15 cellular contexts compared by ENCODE assay signal in the genomic region with DNA sequence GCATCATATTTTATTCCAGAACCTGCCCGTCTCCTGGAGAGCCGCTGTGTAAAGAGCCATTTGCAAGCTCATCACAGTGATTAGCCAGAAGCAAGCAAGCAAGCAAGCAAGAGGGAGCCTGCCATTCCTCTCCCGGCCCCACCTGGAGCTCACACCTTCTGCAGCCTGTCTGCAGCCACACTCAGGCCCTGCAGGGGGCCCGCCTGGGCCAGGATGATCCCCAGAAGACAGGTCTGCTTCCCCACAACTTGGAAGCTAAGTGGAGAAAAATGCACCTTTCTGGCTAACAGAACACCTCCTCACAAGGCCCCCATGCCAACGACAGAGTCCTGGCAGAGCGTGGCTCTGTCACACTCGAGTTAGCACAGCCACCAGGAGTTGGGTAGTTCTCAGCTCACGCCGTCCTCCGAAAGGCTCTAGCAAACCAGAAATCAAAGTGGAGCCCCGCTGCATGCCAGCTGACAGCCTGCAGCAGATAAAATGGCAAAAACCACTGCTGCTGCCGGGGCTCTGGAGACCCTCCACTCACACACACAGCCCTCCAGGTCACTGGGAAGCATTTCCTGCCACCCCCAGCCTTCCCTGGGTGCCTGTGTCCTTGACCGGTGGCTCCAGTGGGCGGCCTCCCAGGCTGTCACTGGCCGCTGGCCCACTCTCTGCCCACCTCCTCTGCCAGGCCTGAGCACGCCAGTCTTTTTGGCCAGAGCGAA. TPM values are rescaled to one million over a fixed set of nuclear protein-coding genes. Genes with fewer than 3 reads are reported as not detected.
DNase-seq lines count a peak whose midpoint lies in the region; ATAC-seq and TF ChIP-seq lines count a peak whose summit lies in the region.
"Had no signal": no experiment of that assay in that cellular context is flagged by ENCODE, and none has a peak within 500 bp of the region (broad histone marks: within the 10 kb centered on the region; RNA-seq: fewer than 3 reads in every experiment).

No MANE protein-coding gene starts in this region.

- H3K27ac ChIP-seq in RWPE2 (ENCODE audit: poor library complexity, severe bottlenecking) = no peak overlapping the region
- H3K27ac ChIP-seq: skin epidermis had no signal

- H3K4me3 ChIP-seq in BE2C (ENCODE audit: low read depth, low read length) = no peak overlapping the region
- H3K4me3 ChIP-seq in RWPE2 (ENCODE audit: severe bottlenecking) = no peak overlapping the region
- H3K4me3 ChIP-seq: MG63, skin epidermis had no signal

- H3K27me3 Mint-ChIP-seq in HFFc6 (ENCODE audit: insufficient read depth) = peaks cover 8% of the 10 kb centered on the region
- no peaks in the 10 kb centered on the region for H3K27me3 Mint-ChIP-seq in T-helper 17 cell
- H3K27me3 Mint-ChIP-seq in activated T-helper 2 cell treated with anti-CD3 and anti-CD28 coated beads, Interferon-gamma antibody, Interleukin-2, Interleukin-4, amounts not matched to agents 10 μg/mL and 5 μg/mL and 100 μg/mL, durations not matched to agents 14 hours and 24 hours and 36 hours (ENCODE audit: low read depth) = no peaks in the 10 kb centered on the region
- H3K27me3 Mint-ChIP-seq: activated CD4-positive, alpha-beta T cell treated with anti-CD3 and anti-CD28 coated beads for 36 hours; brain had no signal

- DNase-seq in BE2C (no peak), HFFc6 (no peak), RWPE2 (ENCODE audit: low spot score) (no peak), kidney tubule cell (ENCODE audit: low spot score) (peak; percentile 26), mucosa of gallbladder (ENCODE audit: low spot score) (no peak), T-helper 17 cell (no peak)
- no peak for DNase-seq in activated T-helper 2 cell treated with anti-CD3 and anti-CD28 coated beads, Interferon-gamma antibody, Interleukin-2, Interleukin-4, amounts not matched to agents 10 μg/mL and 5 μg/mL and 100 μg/mL, durations not matched to agents 14 hours and 24 hours and 36 hours (ENCODE audit: low spot score)
- DNase-seq: ACHN; activated CD4-positive, alpha-beta T cell treated with anti-CD3 and anti-CD28 coated beads for 36 hours; MG63; naive B cell had no signal

- H3K9me3 Mint-ChIP-seq in HFFc6 = no peaks in the 10 kb centered on the region
- no peaks in the 10 kb centered on the region for H3K9me3 Mint-ChIP-seq in activated T-helper 2 cell treated with anti-CD3 and anti-CD28 coated beads, Interferon-gamma antibody, Interleukin-2, Interleukin-4, amounts not matched to agents 10 μg/mL and 5 μg/mL and 100 μg/mL, durations not matched to agents 14 hours and 24 hours and 36 hours
- H3K9me3 Mint-ChIP-seq: activated T-helper 1 cell treated with anti-CD3 and anti-CD28 coated beads, Interleukin-12 subunit alpha, Interleukin-12 subunit beta, Interleukin-2, Interleukin-4 antibody, amounts not matched to agents 30 ng/mL and 10 ng/mL and 1 ng/mL, durations not matched to agents 14 hours and 24 hours and 36 hours had no signal

- H3K4me1 ChIP-seq in BE2C (no peaks in the 10 kb centered on the region), RWPE2 (ENCODE audit: insufficient read depth, poor library complexity, severe bottlenecking) (no peaks in the 10 kb centered on the region)

- H3K4me3 Mint-ChIP-seq in HFFc6 (no peak overlapping the region), T-helper 17 cell (no peak overlapping the region)
- H3K4me3 Mint-ChIP-seq in activated T-helper 2 cell treated with anti-CD3 and anti-CD28 coated beads, Interferon-gamma antibody, Interleukin-2, Interleukin-4, amounts not matched to agents 10 μg/mL and 5 μg/mL and 100 μg/mL, durations not matched to agents 14 hours and 24 hours and 36 hours (ENCODE audit: low read depth) = no peak overlapping the region
- H3K4me3 Mint-ChIP-seq: activated CD4-positive, alpha-beta T cell treated with anti-CD3 and anti-CD28 coated beads for 36 hours; activated T-helper 1 cell treated with anti-CD3 and anti-CD28 coated beads, Interleukin-12 subunit alpha, Interleukin-12 subunit beta, Interleukin-2, Interleukin-4 antibody, amounts not matched to agents 30 ng/mL and 10 ng/mL and 1 ng/mL, durations not matched to agents 14 hours and 24 hours and 36 hours; brain; naive B cell had no signal

- intact Hi-C loops in activated T-helper 2 cell treated with anti-CD3 and anti-CD28 coated beads, Interferon-gamma antibody, Interleukin-2, Interleukin-4, amounts not matched to agents 10 μg/mL and 5 μg/mL and 100 μg/mL, durations not matched to agents 14 hours and 24 hours and 36 hours (cut with micrococcal nuclease) = no loop called here

- H3K27ac Mint-ChIP-seq in HFFc6 = no peak overlapping the region
- H3K27ac Mint-ChIP-seq in T-helper 17 cell = no peak overlapping the region
- no peak overlapping the region for H3K27ac Mint-ChIP-seq in activated T-helper 2 cell treated with anti-CD3 and anti-CD28 coated beads, Interferon-gamma antibody, Interleukin-2, Interleukin-4, amounts not matched to agents 10 μg/mL and 5 μg/mL and 100 μg/mL, durations not matched to agents 14 hours and 24 hours and 36 hours
- H3K27ac Mint-ChIP-seq: activated CD4-positive, alpha-beta T cell treated with anti-CD3 and anti-CD28 coated beads for 36 hours; activated T-helper 1 cell treated with anti-CD3 and anti-CD28 coated beads, Interleukin-12 subunit alpha, Interleukin-12 subunit beta, Interleukin-2, Interleukin-4 antibody, amounts not matched to agents 30 ng/mL and 10 ng/mL and 1 ng/mL, durations not matched to agents 14 hours and 24 hours and 36 hours; naive B cell had no signal

- no peaks in the 10 kb centered on the region for H3K36me3 Mint-ChIP-seq in HFFc6 (ENCODE audit: low read depth)
- H3K36me3 Mint-ChIP-seq in T-helper 17 cell (ENCODE audit: low read depth) = peaks cover 2% of the 10 kb centered on the region
- H3K36me3 Mint-ChIP-seq in activated T-helper 2 cell treated with anti-CD3 and anti-CD28 coated beads, Interferon-gamma antibody, Interleukin-2, Interleukin-4, amounts not matched to agents 10 μg/mL and 5 μg/mL and 100 μg/mL, durations not matched to agents 14 hours and 24 hours and 36 hours (ENCODE audit: low read depth) = no peaks in the 10 kb centered on the region

- H3K4me1 Mint-ChIP-seq in HFFc6 (ENCODE audit: low read depth) = peaks cover 10% of the 10 kb centered on the region
- no peaks in the 10 kb centered on the region for H3K4me1 Mint-ChIP-seq in T-helper 17 cell
- no peaks in the 10 kb centered on the region for H3K4me1 Mint-ChIP-seq in activated T-helper 2 cell treated with anti-CD3 and anti-CD28 coated beads, Interferon-gamma antibody, Interleukin-2, Interleukin-4, amounts not matched to agents 10 μg/mL and 5 μg/mL and 100 μg/mL, durations not matched to agents 14 hours and 24 hours and 36 hours (ENCODE audit: low read depth)
- H3K4me1 Mint-ChIP-seq: activated CD4-positive, alpha-beta T cell treated with anti-CD3 and anti-CD28 coated beads for 36 hours; naive B cell had no signal

- no peaks in the 10 kb centered on the region for H3K36me3 ChIP-seq in BE2C
- H3K36me3 ChIP-seq in RWPE2 (ENCODE audit: low read depth) = no peaks in the 10 kb centered on the region
- H3K36me3 ChIP-seq: MG63 had no signal

- ATAC-seq in RWPE2 (ENCODE audit: low read depth) (0 out of 3 replicates have a peak, but pooled peaks have one; percentile 26), T-helper 17 cell (no peak), HG03175 (IDR thresholded peaks at IDR 0.05; ENCODE audit: unreplicated experiment) (no peak)
- ATAC-seq: activated CD4-positive, alpha-beta T cell treated with anti-CD3 and anti-CD28 coated beads for 36 hours had no signal

- H3K27me3 ChIP-seq in BE2C = no peaks in the 10 kb centered on the region
- H3K27me3 ChIP-seq in RWPE2 (ENCODE audit: insufficient read depth, poor library complexity, severe bottlenecking) = no peaks in the 10 kb centered on the region
- H3K27me3 ChIP-seq: MG63 had no signal

- H3K9me3 ChIP-seq in BE2C (no peaks in the 10 kb centered on the region), RWPE2 (ENCODE audit: severe bottlenecking) (no peaks in the 10 kb centered on the region), T-helper 17 cell (ENCODE audit: control insufficient read depth, low read length, poor library complexity, severe bottlenecking) (no peaks in the 10 kb centered on the region)
- H3K9me3 ChIP-seq: MG63 had no signal

- TF ChIP-seq CTCF in BE2C (IDR thresholded peaks at IDR 0.05; ENCODE audit: low read depth, low read length) = peak; percentile 18; the same call in 1 of the 2 replicates
- TF ChIP-seq CTCF in HFFc6 (IDR thresholded peaks at IDR 0.05) = peak; percentile 20; the same call in 1 of the 2 replicates
- TF ChIP-seq CTCF in RWPE2 (IDR thresholded peaks at IDR 0.05; ENCODE audit: poor library complexity, severe bottlenecking) = no peak

RNA-seq across cellular contexts. Expression of a gene that starts 54.9 kb away (rescaled TPM):
- polyA plus RNA-seq in BE2C (2012; ENCODE audit: insufficient read depth, insufficient read length, low read depth) = 112 TPM
- 100 to 1,000 TPM; 160 to 197 (median 171) TPM for total RNA-seq in HFFc6 (2021; fragmentation: NEBNext Ultra II Directional; extraction: Animal tissue kit (Norgen Biotek cat#: 25700))
- total RNA-seq in mucosa of gallbladder (141 TPM), T-helper 17 cell (10 to 100 TPM; 50.4 to 55.5 TPM)
- total RNA-seq in activated T-helper 2 cell treated with anti-CD3 and anti-CD28 coated beads, Interferon-gamma antibody, Interleukin-2, Interleukin-4, amounts not matched to agents 10 μg/mL and 5 μg/mL and 100 μg/mL, durations not matched to agents 14 hours and 24 hours and 36 hours = 121 and 133 TPM in 2 replicates
